ENCODE assay signal across 25 cellular contexts in genomic region chr5:56085205-56085604, GRCh38.
DNase-seq lines count a peak whose midpoint lies in the region; ATAC-seq, FAIRE-seq and TF ChIP-seq lines count a peak whose summit lies in the region.
"Had no signal": no experiment of that assay in that cellular context is flagged by ENCODE, and none has a peak within 500 bp of the region (broad histone marks: within the 10 kb centered on the region; RNA-seq: fewer than 3 reads in every experiment).

No MANE protein-coding gene starts in this region.

- H3K4me1 ChIP-seq in IMR-90 (ENCODE audit: control insufficient read depth, insufficient read depth, low read length) (peaks cover 11% of the 10 kb centered on the region), GM12878 (ENCODE audit: control insufficient read depth, insufficient read depth, low read length) (peaks cover 17% of the 10 kb centered on the region)
- H3K4me1 ChIP-seq: Peyer's patch had no signal

- no peak for FAIRE-seq in GM12878 (lab: Jason Lieb, UNC)

- no peaks in the 10 kb centered on the region for H3K27me3 Mint-ChIP-seq in activated naive CD8-positive, alpha-beta T cell treated with anti-CD3 and anti-CD28 coated beads for 36 hours
- H3K27me3 Mint-ChIP-seq: activated CD4-positive, alpha-beta T cell treated with anti-CD3 and anti-CD28 coated beads, Interleukin-2, amount 10 ng/mL, durations not matched to agents 7 days and 5 days had no signal

- no peak overlapping the region for H3K56ac ChIP-seq in IMR-90 (ENCODE audit: extremely low read depth, insufficient read depth, low read length)

- no peak overlapping the region for H2AK5ac ChIP-seq in IMR-90 (ENCODE audit: low read depth, low read length)

- no peaks in the 10 kb centered on the region for H3K79me1 ChIP-seq in IMR-90 (ENCODE audit: low read depth in 1 of 2, low read length in 2 of 2)

- H2BK120ac ChIP-seq in IMR-90 (ENCODE audit: low read depth, low read length), result no peak overlapping the region

- DNase-seq in COLO829 (ENCODE audit: low spot score) (peak; percentile 41), IMR-90 (peak; percentile 35), GM12878 (ENCODE audit: low read depth, low spot score) (no peak), left kidney (ENCODE audit: low read depth, low spot score) (peak; percentile 17), AG08396 (ENCODE audit: low spot score) (no peak), T-helper 9 cell (no peak), DMS 273 (lab: John Stamatoyannopoulos, UW; ENCODE audit: unreplicated experiment) (no peak)
- DNase-seq in activated naive CD8-positive, alpha-beta T cell treated with anti-CD3 and anti-CD28 coated beads for 36 hours, result no peak
- DNase-seq: activated CD4-positive, alpha-beta T cell treated with anti-CD3 and anti-CD28 coated beads, Interleukin-2, amount 10 ng/mL, durations not matched to agents 7 days and 5 days; COR-L47; gastrocnemius medialis; hypothalamus; islet precursor cell; NCI-H1105 treated with DMSO at 0.1 percent for 48 hours; NCI-H2081 treated with DMSO at 0.1 percent for 48 hours; NCI-H510A treated with DMSO at 0.1 percent for 48 hours; ovary; Peyer's patch; stimulated activated CD4-positive, alpha-beta T cell treated with anti-CD3 and anti-CD28 coated beads, Interleukin-12 subunit alpha, Interleukin-12 subunit beta, amount 100 ng/mL, for 4 hours; stomach; transverse colon had no signal

- no peak overlapping the region for H3K27ac Mint-ChIP-seq in activated naive CD8-positive, alpha-beta T cell treated with anti-CD3 and anti-CD28 coated beads for 36 hours
- H3K27ac Mint-ChIP-seq: activated CD4-positive, alpha-beta T cell treated with anti-CD3 and anti-CD28 coated beads, Interleukin-2, amount 10 ng/mL, durations not matched to agents 7 days and 5 days; activated T-helper 2 cell treated with anti-CD3 and anti-CD28 coated beads, Interferon-gamma antibody, Interleukin-2, Interleukin-4, amounts not matched to agents 10 μg/mL and 5 μg/mL and 100 μg/mL, durations not matched to agents 14 hours and 24 hours and 36 hours; GM23338 had no signal

- H3K36me3 ChIP-seq in IMR-90 (ENCODE audit: control insufficient read depth, insufficient read depth, low read length) (no peaks in the 10 kb centered on the region), GM12878 (ENCODE audit: control insufficient read depth in 2 of 2, insufficient read depth in 2 of 2, low read length in 1 of 2) (no peaks in the 10 kb centered on the region)
- H3K36me3 ChIP-seq: cardiac muscle cell, gastrocnemius medialis, ovary, Peyer's patch, stomach, transverse colon had no signal

- no CpG with 5 or more reads among the region's 4 CpGs for WGBS in IMR-90 (ENCODE audit: extremely low coverage in 2 of 2, insufficient read length in 1 of 2), 2 experiments
- WGBS in GM12878 (ENCODE audit: insufficient coverage, insufficient replicate concordance, low lambda C conversion rate, missing lambda C conversion rate), result 25% methylated on average over 4 of the region's 4 CpGs

- H4K5ac ChIP-seq in IMR-90 (ENCODE audit: low read depth, low read length), result no peak overlapping the region

- H4K8ac ChIP-seq in IMR-90 (ENCODE audit: low read depth in 2 of 2, low read length in 2 of 2), result no peak overlapping the region

- RAD21 ChIA-PET in GM12878 (lab: Charles Lee; ENCODE audit: unreplicated experiment), result interaction anchor here (0.7 to 1.9 kb wide), 8 partner anchors 9 to 149 kb away, joined by 3 to 12 read pairs (median 4); partner anchors contain the start of gene IL6ST

- no peak overlapping the region for H4K91ac ChIP-seq in IMR-90 (ENCODE audit: insufficient read depth, low read depth, low read length)

- no peak overlapping the region for H3K23ac ChIP-seq in IMR-90 (ENCODE audit: low read depth, low read length)

- SMC1A ChIA-PET in GM12878 (lab: Charles Lee; ENCODE audit: uncharacterized antibody, unreplicated experiment), result interaction anchor here (0.7 to 2.5 kb wide), 12 partner anchors 9 to 161 kb away, joined by 3 to 25 read pairs (median 4); no protein-coding TSS in a partner anchor

- H3K4me3 Mint-ChIP-seq in activated naive CD8-positive, alpha-beta T cell treated with anti-CD3 and anti-CD28 coated beads for 36 hours, result no peak overlapping the region
- H3K4me3 Mint-ChIP-seq: activated CD4-positive, alpha-beta T cell treated with anti-CD3 and anti-CD28 coated beads, Interleukin-2, amount 10 ng/mL, durations not matched to agents 7 days and 5 days; GM23338 had no signal

- no peaks in the 10 kb centered on the region for H3K9me3 ChIP-seq in IMR-90 (ENCODE audit: control insufficient read depth, insufficient read depth, low read length)
- H3K9me3 ChIP-seq in GM12878 (replicated peaks; ENCODE audit: control insufficient read depth, insufficient read depth, low read length), result no peaks in the 10 kb centered on the region; the same call in 2 of the 3 replicates
- H3K9me3 ChIP-seq: gastrocnemius medialis, ovary, Peyer's patch, stomach, transverse colon had no signal

- BruUV-seq in IMR-90 (replicated peaks; lab: Mats Ljungman, UMichigan) (no TSS peak), GM12878 (replicated peaks; lab: Mats Ljungman, UMichigan) (TSS peak; percentile 75)

- H3K27me3 ChIP-seq in IMR-90 (ENCODE audit: control insufficient read depth, insufficient read depth, low read length) (no peaks in the 10 kb centered on the region), GM12878 (replicated peaks in 1 of 2; ENCODE audit: control insufficient read depth in 2 of 2, insufficient read depth in 2 of 2, low read length in 1 of 2) (no peaks in the 10 kb centered on the region)
- H3K27me3 ChIP-seq: cardiac muscle cell, gastrocnemius medialis, ovary, Peyer's patch, stomach, transverse colon had no signal

- no peak for TF ChIP-seq POLR2A in IMR-90 (IDR thresholded peaks at IDR 0.05; ENCODE audit: low read depth, low read length)
- TF ChIP-seq POLR2A in GM12878 (IDR thresholded peaks at IDR 0.05; ENCODE audit: low read depth, low read length), result no peak

- no peak overlapping the region for H2BK15ac ChIP-seq in IMR-90 (ENCODE audit: low read depth, low read length)

- H2BK20ac ChIP-seq in IMR-90 (ENCODE audit: low read depth, low read length), result no peak overlapping the region

- H3K4me3 ChIP-seq in IMR-90 (ENCODE audit: insufficient read depth, low read depth, low read length), result no peak overlapping the region
- no peak overlapping the region for H3K4me3 ChIP-seq in GM12878
- H3K4me3 ChIP-seq: cardiac muscle cell, gastrocnemius medialis, GM23338, ovary, Peyer's patch, stomach, transverse colon had no signal

- H3K79me2 ChIP-seq in GM12878 (ENCODE audit: control insufficient read depth, insufficient read depth, low read length), result no peaks in the 10 kb centered on the region

- H2BK5ac ChIP-seq in IMR-90 (ENCODE audit: low read depth, low read length, poor library complexity, severe bottlenecking), result no peak overlapping the region

- peaks cover 2% of the 10 kb centered on the region for H3K9me3 Mint-ChIP-seq in activated naive CD8-positive, alpha-beta T cell treated with anti-CD3 and anti-CD28 coated beads for 36 hours
- H3K9me3 Mint-ChIP-seq: activated T-helper 2 cell treated with anti-CD3 and anti-CD28 coated beads, Interferon-gamma antibody, Interleukin-2, Interleukin-4, amounts not matched to agents 10 μg/mL and 5 μg/mL and 100 μg/mL, durations not matched to agents 14 hours and 24 hours and 36 hours had no signal

- H3K36me3 Mint-ChIP-seq in activated naive CD8-positive, alpha-beta T cell treated with anti-CD3 and anti-CD28 coated beads for 36 hours, result peaks cover 2% of the 10 kb centered on the region

- POLR2A ChIA-PET in IMR-90 (lab: Charles Lee; ENCODE audit: unreplicated experiment), result no interaction called here
- POLR2A ChIA-PET in GM12878 (lab: Charles Lee), result interaction anchor here (0.9 to 1.7 kb wide), 5 partner anchors 10 to 65 kb away, joined by 4 to 6 read pairs (median 4); no protein-coding TSS in a partner anchor

- no peak for TF ChIP-seq EP300 in GM12878 (IDR thresholded peaks at IDR 0.05; ENCODE audit: borderline replicate concordance in 1 of 2, control insufficient read depth in 1 of 2, low read depth in 2 of 2, low read length in 2 of 2)

- H3K9me1 ChIP-seq in IMR-90 (ENCODE audit: insufficient read depth, low read length), result peaks cover 11% of the 10 kb centered on the region

- CTCF ChIA-PET in IMR-90 (lab: Yijun Ruan, JAX) (no interaction called here), GM12878 (lab: Yijun Ruan, JAX) (interaction anchor here (0.6 to 1.0 kb wide), 5 partner anchors 61 to 1214 kb away, joined by 3 read pairs; no protein-coding TSS in a partner anchor)

- TF ChIP-seq RAD21 in IMR-90 (IDR thresholded peaks at IDR 0.05; ENCODE audit: low read length), result no peak
- no peak for TF ChIP-seq RAD21 in GM12878 (IDR thresholded peaks at IDR 0.05; ENCODE audit: insufficient read depth, low read depth, low read length)

- H3K14ac ChIP-seq in IMR-90 (replicated peaks; ENCODE audit: low read depth, low read length), result no peak overlapping the region

- ATAC-seq in IMR-90 (ENCODE audit: low read depth), result peak; percentile 61
- ATAC-seq in GM12878, result no peak
- ATAC-seq: gastrocnemius medialis, GM23338 had no signal

- no peak overlapping the region for H3K4me2 ChIP-seq in IMR-90 (ENCODE audit: low read depth, low read length)
- no peak overlapping the region for H3K4me2 ChIP-seq in GM12878 (ENCODE audit: control insufficient read depth, insufficient read depth)
- H3K4me2 ChIP-seq: GM23338 had no signal

- H2AFZ ChIP-seq in IMR-90 (replicated peaks; ENCODE audit: low read length, poor library complexity) (no peak overlapping the region), GM12878 (ENCODE audit: control insufficient read depth, low read depth, low read length) (no peak overlapping the region)
- H2AFZ ChIP-seq: GM23338 had no signal

- H3K18ac ChIP-seq in IMR-90 (ENCODE audit: low read depth, low read length), result no peak overlapping the region

- no peak for TF ChIP-seq CTCF in IMR-90 (conservative IDR thresholded peaks at IDR 0.05; ENCODE audit: low read depth, low read length)
- TF ChIP-seq CTCF in GM12878 (IDR thresholded peaks at IDR 0.05 in 2 of 3, conservative IDR thresholded peaks at IDR 0.05 in 1 of 3; ENCODE audit: control insufficient read depth in 2 of 3, extremely low read depth in 1 of 3, insufficient read depth in 1 of 3, low read depth in 3 of 3, low read length in 3 of 3), result no peak

- no peak overlapping the region for H3K4ac ChIP-seq in IMR-90 (ENCODE audit: low read depth, low read length)

- no peak overlapping the region for H2AK9ac ChIP-seq in IMR-90 (replicated peaks; ENCODE audit: low read depth, low read length, poor library complexity)

- dilution Hi-C loops in IMR-90 (cut with HindIII; ENCODE audit: low sequenced_read_pairs, unreplicated experiment), result no loop called here

- H3K9ac ChIP-seq in IMR-90 (ENCODE audit: low read depth, low read length) (no peak overlapping the region), GM12878 (ENCODE audit: control insufficient read depth, insufficient read depth, low read length) (no peak overlapping the region)

- H3K4me1 Mint-ChIP-seq in activated naive CD8-positive, alpha-beta T cell treated with anti-CD3 and anti-CD28 coated beads for 36 hours, result peaks cover 45% of the 10 kb centered on the region

- H4K20me1 ChIP-seq in IMR-90 (ENCODE audit: insufficient read depth, low read length), result no peaks in the 10 kb centered on the region
- H4K20me1 ChIP-seq in GM12878 (ENCODE audit: control insufficient read depth, insufficient read depth), result no peaks in the 10 kb centered on the region

- in situ Hi-C loops in IMR-90 (cut with MboI; ENCODE audit: low sequenced_read_pairs), result no loop called here
- in situ Hi-C loops in GM12878 (cut with MboI), result no loop called here

- intact Hi-C loops in IMR-90 (cut with micrococcal nuclease), result no loop called here
- intact Hi-C loops in GM12878 (cut with micrococcal nuclease; ENCODE audit: unreplicated experiment), result no loop called here

- H3K27ac ChIP-seq in IMR-90 (ENCODE audit: insufficient read depth, low read length) (no peak overlapping the region), GM12878 (ENCODE audit: control insufficient read depth, insufficient read depth) (no peak overlapping the region)
- H3K27ac ChIP-seq: cardiac muscle cell, gastrocnemius medialis, ovary, Peyer's patch, transverse colon, VCaP had no signal

Comparison
In these comparisons a context has a peak if more than half of its experiments do, and no peak if none do; other contexts are left out.
1. DNase-seq: peak in COLO829 (single experiment), IMR-90 (single experiment) and left kidney (single experiment); none in GM12878 (single experiment), AG08396 (single experiment), T-helper 9 cell (single experiment), DMS 273 (single experiment) and activated naive CD8-positive, alpha-beta T cell treated with anti-CD3 and anti-CD28 coated beads for 36 hours (single experiment).